36 cellular contexts compared by ENCODE assay signal in genomic region chr2:119937680-119938079, GRCh38.
"Had no signal": no experiment of that assay in that cellular context is flagged by ENCODE, and none has a peak within 500 bp of the region (broad histone marks: within the 10 kb centered on the region; RNA-seq: fewer than 3 reads in every experiment).

No MANE protein-coding gene starts in this region.

- H3K4me1 ChIP-seq: adrenal gland, body of pancreas, foreskin keratinocyte had no signal

- H3K27ac Mint-ChIP-seq: activated CD4-positive, alpha-beta memory T cell treated with anti-CD3 and anti-CD28 coated beads for 36 hours; activated CD4-positive, alpha-beta T cell treated with anti-CD3 and anti-CD28 coated beads for 36 hours; activated CD4-positive, alpha-beta T cell treated with anti-CD3 and anti-CD28 coated beads, Interleukin-2, amount 10 ng/mL, durations not matched to agents 24 days and 14 days; activated CD8-positive, alpha-beta memory T cell treated with anti-CD3 and anti-CD28 coated beads, Interleukin-2, amount 10 ng/mL, durations not matched to agents 7 days and 5 days; activated CD8-positive, alpha-beta T cell treated with anti-CD3 and anti-CD28 coated beads, Interleukin-2, amount 10 ng/mL, durations not matched to agents 7 days and 5 days; activated naive CD8-positive, alpha-beta T cell treated with anti-CD3 and anti-CD28 coated beads for 36 hours; activated naive CD8-positive, alpha-beta T cell treated with anti-CD3 and anti-CD28 coated beads, Interleukin-2, amount 50 U/mL, for 24 hours; T-helper 17 cell; T-helper 2 cell treated with Interferon-gamma antibody and Interleukin-4, amounts not matched to agents 5 μg/mL and 100 μg/mL, for 36 hours had no signal

- H3K27me3 Mint-ChIP-seq: activated CD4-positive, alpha-beta memory T cell treated with anti-CD3 and anti-CD28 coated beads for 36 hours; activated CD4-positive, alpha-beta T cell treated with anti-CD3 and anti-CD28 coated beads for 36 hours; activated CD4-positive, alpha-beta T cell treated with anti-CD3 and anti-CD28 coated beads, Interleukin-2, amount 10 ng/mL, durations not matched to agents 24 days and 14 days; activated CD8-positive, alpha-beta memory T cell treated with anti-CD3 and anti-CD28 coated beads, Interleukin-2, amount 10 ng/mL, durations not matched to agents 7 days and 5 days; activated naive CD8-positive, alpha-beta T cell treated with anti-CD3 and anti-CD28 coated beads for 36 hours; activated naive CD8-positive, alpha-beta T cell treated with anti-CD3 and anti-CD28 coated beads, Interleukin-2, amount 50 U/mL, for 24 hours; activated T-helper 17 cell treated with anti-CD3 and anti-CD28 coated beads, Interleukin-2, amount 50 U/mL, for 72 hours; effector memory CD8-positive, alpha-beta T cell; T-helper 17 cell had no signal

- H3K4me3 Mint-ChIP-seq: activated CD4-positive, alpha-beta memory T cell treated with anti-CD3 and anti-CD28 coated beads for 36 hours; activated CD4-positive, alpha-beta T cell treated with anti-CD3 and anti-CD28 coated beads for 36 hours; activated CD4-positive, alpha-beta T cell treated with anti-CD3 and anti-CD28 coated beads, Interleukin-2, amount 10 ng/mL, durations not matched to agents 24 days and 14 days; activated CD8-positive, alpha-beta memory T cell treated with anti-CD3 and anti-CD28 coated beads, Interleukin-2, amount 10 ng/mL, durations not matched to agents 7 days and 5 days; activated CD8-positive, alpha-beta T cell treated with anti-CD3 and anti-CD28 coated beads, Interleukin-2, amount 10 ng/mL, durations not matched to agents 7 days and 5 days; activated naive CD8-positive, alpha-beta T cell treated with anti-CD3 and anti-CD28 coated beads for 36 hours; activated naive CD8-positive, alpha-beta T cell treated with anti-CD3 and anti-CD28 coated beads, Interleukin-2, amount 50 U/mL, for 24 hours; activated T-cell treated with anti-CD3 and anti-CD28 coated beads, Interleukin-2, amount 50 U/mL, for 4 hours; activated T-helper 17 cell treated with anti-CD3 and anti-CD28 coated beads, Interleukin-2, amount 50 U/mL, for 72 hours; T-helper 17 cell; T-helper 2 cell treated with Interferon-gamma antibody and Interleukin-4, amounts not matched to agents 5 μg/mL and 100 μg/mL, for 36 hours had no signal

- DNase-seq: activated CD4-positive, alpha-beta memory T cell treated with anti-CD3 and anti-CD28 coated beads for 36 hours; activated CD4-positive, alpha-beta T cell treated with anti-CD3 and anti-CD28 coated beads for 36 hours; activated CD4-positive, alpha-beta T cell treated with anti-CD3 and anti-CD28 coated beads, Interleukin-2, amount 10 ng/mL, durations not matched to agents 24 days and 14 days; activated CD4-positive, CD25-positive, alpha-beta regulatory T cell; activated CD4-positive, CD25-positive, alpha-beta regulatory T cell treated with anti-CD3 and anti-CD28 coated beads, Interleukin-2, amount 50 U/mL, for 72 hours; activated CD8-positive, alpha-beta memory T cell treated with anti-CD3 and anti-CD28 coated beads, Interleukin-2, amount 10 ng/mL, durations not matched to agents 7 days and 5 days; activated CD8-positive, alpha-beta memory T cell treated with anti-CD3 and anti-CD28 coated beads, Interleukin-2, amount 50 U/mL, for 4 hours; activated CD8-positive, alpha-beta T cell treated with anti-CD3 and anti-CD28 coated beads, Interleukin-2, amount 10 ng/mL, durations not matched to agents 7 days and 5 days; activated effector memory CD4-positive, alpha-beta T cell treated with Interleukin-2 at 50 U/mL for 16 hours; activated gamma-delta T cell treated with Interleukin-2 at 50 U/mL for 16 hours; activated naive CD4-positive, alpha-beta T cell treated with anti-CD3 and anti-CD28 coated beads, Interleukin-2, amount 50 U/mL, for 16 hours; activated naive CD4-positive, alpha-beta T cell treated with Interleukin-2 at 50 U/mL for 16 hours; activated naive CD8-positive, alpha-beta T cell treated with anti-CD3 and anti-CD28 coated beads for 36 hours; activated naive CD8-positive, alpha-beta T cell treated with anti-CD3 and anti-CD28 coated beads, Interleukin-2, amount 50 U/mL, for 24 hours; activated T-cell treated with anti-CD3 and anti-CD28 coated beads, Interleukin-2, amount 50 U/mL, for 4 hours; adrenal gland; amygdala; aorta; body of pancreas; caudate nucleus; cortex of kidney; dermis blood vessel endothelial cell; effector CD4-positive, alpha-beta T cell; effector memory CD8-positive, alpha-beta T cell; erythroblast; foreskin keratinocyte; gastrocnemius medialis; glutamatergic neuron; T-helper 1 cell; T-helper 17 cell; T1000; WERI-Rb-1 had no signal

- H3K27me3 ChIP-seq: adrenal gland, body of pancreas, esophagus muscularis mucosa, foreskin keratinocyte, gastrocnemius medialis had no signal

- H3K9me3 ChIP-seq: adrenal gland, body of pancreas, esophagus muscularis mucosa, gastrocnemius medialis had no signal

- ATAC-seq: activated CD4-positive, alpha-beta T cell treated with anti-CD3 and anti-CD28 coated beads for 36 hours; activated CD8-positive, alpha-beta memory T cell treated with anti-CD3 and anti-CD28 coated beads, Interleukin-2, amount 10 ng/mL, durations not matched to agents 7 days and 5 days; activated CD8-positive, alpha-beta T cell treated with anti-CD3 and anti-CD28 coated beads, Interleukin-2, amount 10 ng/mL, durations not matched to agents 7 days and 5 days; activated naive CD8-positive, alpha-beta T cell treated with anti-CD3 and anti-CD28 coated beads, Interleukin-2, amount 50 U/mL, for 24 hours; activated T-cell treated with anti-CD3 and anti-CD28 coated beads, Interleukin-2, amount 50 U/mL, for 4 hours; activated T-helper 17 cell treated with anti-CD3 and anti-CD28 coated beads, Interleukin-2, amount 50 U/mL, for 72 hours; body of pancreas; effector memory CD8-positive, alpha-beta T cell; foreskin keratinocyte; gastrocnemius medialis; T-helper 17 cell had no signal

- H3K9me3 Mint-ChIP-seq: activated CD4-positive, alpha-beta memory T cell treated with anti-CD3 and anti-CD28 coated beads for 36 hours; activated CD4-positive, alpha-beta T cell treated with anti-CD3 and anti-CD28 coated beads, Interleukin-2, amount 10 ng/mL, durations not matched to agents 24 days and 14 days; activated T-cell treated with anti-CD3 and anti-CD28 coated beads, Interleukin-2, amount 50 U/mL, for 4 hours; activated T-helper 17 cell treated with anti-CD3 and anti-CD28 coated beads, Interleukin-2, amount 50 U/mL, for 72 hours; effector memory CD8-positive, alpha-beta T cell had no signal

- H3K27ac ChIP-seq: adrenal gland, body of pancreas, esophagus muscularis mucosa, foreskin keratinocyte, gastrocnemius medialis, WERI-Rb-1 had no signal

- H3K4me3 ChIP-seq: adrenal gland, body of pancreas, esophagus muscularis mucosa, gastrocnemius medialis had no signal

- H3K36me3 ChIP-seq: adrenal gland, WERI-Rb-1 had no signal

- FAIRE-seq: colon had no signal
